In the genomic region with DNA sequence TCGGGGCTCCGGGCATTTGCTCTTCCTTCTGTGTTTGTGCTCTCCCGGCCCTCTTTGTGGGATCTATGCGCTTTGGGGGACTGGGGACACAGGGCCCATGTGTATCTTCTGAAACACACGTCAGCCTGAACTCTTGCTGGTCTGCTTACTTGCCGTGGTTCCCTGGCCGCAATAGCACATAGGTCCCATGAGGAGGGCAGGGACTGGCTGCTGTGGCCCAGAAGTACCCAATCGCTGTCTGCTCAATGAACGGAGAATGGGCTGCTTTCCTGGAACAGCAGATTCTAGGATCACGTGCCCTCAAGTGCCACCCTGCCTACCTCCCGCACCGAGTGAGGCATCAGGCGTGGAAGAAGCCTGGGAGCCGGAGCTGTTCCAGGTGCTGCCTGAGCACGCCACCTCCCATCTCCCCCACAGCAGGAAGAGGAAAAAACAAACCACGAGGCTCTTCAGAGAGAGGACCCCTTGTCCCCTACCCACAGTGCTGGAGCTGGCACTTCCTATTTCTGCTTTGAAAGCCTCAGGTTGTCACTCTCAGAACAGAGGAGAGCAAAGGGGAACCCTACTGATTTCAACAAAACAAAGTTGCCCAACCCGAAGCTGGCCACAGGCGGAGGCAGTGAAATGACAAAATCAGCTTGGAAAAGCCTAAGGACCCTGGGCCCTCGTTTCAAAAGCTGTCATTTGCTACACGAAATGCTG, we compare ENCODE assay signal across 9 cellular contexts. TPM values are rescaled to one million over a fixed set of nuclear protein-coding genes. Genes with fewer than 3 reads are reported as not detected.
A peak's percentile ranks its signal among the peaks of the same experiment; 100 is the strongest.
DNase-seq lines count a peak whose midpoint lies in the region; ATAC-seq, FAIRE-seq and TF ChIP-seq lines count a peak whose summit lies in the region.
"Had no signal": no experiment of that assay in that cellular context is flagged by ENCODE, and none has a peak within 500 bp of the region (broad histone marks: within the 10 kb centered on the region; RNA-seq: fewer than 3 reads in every experiment).

No MANE protein-coding gene starts in this region.

- H3K9me3 ChIP-seq in colonic mucosa: no peaks in the 10 kb centered on the region

- POLR2A ChIA-PET in WTC11 (lab: Charles Lee): no interaction called here

- no peak for TF ChIP-seq POLR2A in GM12891 (IDR thresholded peaks at IDR 0.05; ENCODE audit: low read depth, low read length)

- H3K27me3 ChIP-seq in colonic mucosa: no peaks in the 10 kb centered on the region

- H3K36me3 Mint-ChIP-seq in WTC11: peaks cover 10% of the 10 kb centered on the region

- peaks cover 6% of the 10 kb centered on the region for H3K4me1 Mint-ChIP-seq in WTC11

- ATAC-seq in GM21576 (IDR thresholded peaks at IDR 0.05; ENCODE audit: unreplicated experiment) (no peak), GM18511 (IDR thresholded peaks at IDR 0.05; ENCODE audit: unreplicated experiment) (no peak), WTC11 (no peak)

- H3K4me1 ChIP-seq in colonic mucosa: no peaks in the 10 kb centered on the region

- H3K4me3 Mint-ChIP-seq in WTC11: no peak overlapping the region

- H3K9me3 Mint-ChIP-seq in WTC11: no peaks in the 10 kb centered on the region

- no peak for TF ChIP-seq CTCF in colonic mucosa (IDR thresholded peaks at IDR 0.05)
- TF ChIP-seq CTCF in WTC11 (IDR thresholded peaks at IDR 0.05): no peak

- H3K27ac ChIP-seq in colonic mucosa: peak overlapping the region; percentile 27
- peak overlapping the region in 20 of 21 experiments; percentile 6 to 83 (median 69) for H3K27ac ChIP-seq in skin epidermis

- H3K4me3 ChIP-seq in colonic mucosa (no peak overlapping the region), skin epidermis (no peak overlapping the region)

- DNase-seq in GM12891 (ENCODE audit: insufficient read length, low spot score) (no peak), SHP77 treated with DMSO at 0.1 percent for 48 hours (lab: John Stamatoyannopoulos, UW) (peak; percentile 17), colonic mucosa (no peak), WTC11 (ENCODE audit: low spot score) (no peak), hepatic stellate cell (ENCODE audit: low spot score) (no peak)

- intact Hi-C loops in colonic mucosa (cut with DNase I): no loop called here

- H3K27ac Mint-ChIP-seq in WTC11: no peak overlapping the region

- H3K27me3 Mint-ChIP-seq in WTC11 (ENCODE audit: low read depth): no peaks in the 10 kb centered on the region

- no peak overlapping the region for H3K9ac ChIP-seq in colonic mucosa (ENCODE audit: low read depth in 2 of 2, low read length in 2 of 2)

- CTCF ChIA-PET in WTC11 (lab: Charles Lee): no interaction called here

- H3K36me3 ChIP-seq in colonic mucosa: no peaks in the 10 kb centered on the region

- peak; percentile 71 for FAIRE-seq in GM12891 (lab: Jason Lieb, UNC)

TF ChIP-seq in GM12891, 5 proteins besides CTCF, POLR2A, EP300 and RAD21:
- TF ChIP-seq SPI1 (IDR thresholded peaks at IDR 0.05; ENCODE audit: low read depth, low read length) (peak; percentile 44), PAX5 (IDR thresholded peaks at IDR 0.05; ENCODE audit: insufficient read depth, low read length, severe bottlenecking) (no peak)

TF ChIP-seq in WTC11, 78 proteins besides CTCF, POLR2A, EP300 and RAD21:
- TF ChIP-seq, protein P1, sequence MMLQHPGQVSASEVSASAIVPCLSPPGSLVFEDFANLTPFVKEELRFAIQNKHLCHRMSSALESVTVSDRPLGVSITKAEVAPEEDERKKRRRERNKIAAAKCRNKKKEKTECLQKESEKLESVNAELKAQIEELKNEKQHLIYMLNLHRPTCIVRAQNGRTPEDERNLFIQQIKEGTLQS (CRISPR knock-in tag; conservative IDR thresholded peaks at IDR 0.05): no peak
- TF ChIP-seq JAZF1 (CRISPR knock-in tag; IDR thresholded peaks at IDR 0.05) (no peak), ZNF671 (CRISPR knock-in tag; IDR thresholded peaks at IDR 0.05) (no peak), SOX15 (CRISPR knock-in tag; IDR thresholded peaks at IDR 0.05) (no peak), CREM (CRISPR knock-in tag; IDR thresholded peaks at IDR 0.05) (no peak)

RNA-seq across cellular contexts. Expression of a gene that starts 3.8 kb away (rescaled TPM):
- 26.9 TPM for polyA plus RNA-seq in GM12891 (2012; ENCODE audit: low read depth, missing spikeins)
- total RNA-seq in colonic mucosa (10 to 100 TPM; 41.0 to 48.6 TPM), WTC11 (2021) (64.7 to 72.8 TPM (median 66.0 TPM) in 3 replicates)

RNA-seq across cellular contexts. Expression of a gene that starts 4.5 kb away (rescaled TPM):
- polyA plus RNA-seq in GM12891 (2012; ENCODE audit: low read depth, missing spikeins): 15.3 TPM
- 10 to 100 TPM; 20.6 to 28.4 TPM for total RNA-seq in colonic mucosa
- 20.0 to 29.1 TPM (median 22.1 TPM) in 3 replicates for total RNA-seq in WTC11 (2021)

RNA-seq across cellular contexts. Expression of a gene that starts 26.8 kb away (rescaled TPM):
- polyA plus RNA-seq in GM12891 (2012; ENCODE audit: low read depth, missing spikeins): 16.1 TPM
- total RNA-seq in colonic mucosa (10 to 100 TPM; 63.1 to 71.1 TPM), WTC11 (2021) (23.5 to 26.5 TPM (median 25.0 TPM) in 3 replicates)

RNA-seq across cellular contexts. Expression of a gene that starts 42.1 kb away (rescaled TPM):
- not detected for polyA plus RNA-seq in GM12891 (2012; ENCODE audit: low read depth, missing spikeins)
- not detected for total RNA-seq in colonic mucosa
- not detected in 3 replicates for total RNA-seq in WTC11 (2021)
- total RNA-seq: epithelial cell of proximal tubule had no signal

RNA-seq across cellular contexts. Expression of a gene that starts 52.4 kb away (rescaled TPM):
- polyA plus RNA-seq in GM12891 (2012; ENCODE audit: low read depth, missing spikeins): 10.0 TPM
- total RNA-seq in colonic mucosa: 10 to 100 TPM; 23.0 to 24.5 TPM
- 8.7 to 9.8 TPM (median 9.6 TPM) in 3 replicates for total RNA-seq in WTC11 (2021)
